1 cellular context compared by ENCODE assay signal in genomic region chr16:85279874-85280545, GRCh38.
TF ChIP-seq lines count a peak whose summit lies in the region.

No MANE protein-coding gene starts in this region.

TF ChIP-seq in GM23338, 12 proteins besides CTCF, POLR2A, EP300 and RAD21 (continued from another document):
- TF ChIP-seq REST (IDR thresholded peaks at IDR 0.05; ENCODE audit: unreplicated experiment) (no peak), ETS1 (IDR thresholded peaks at IDR 0.05) (no peak), POLR2AphosphoS5 (IDR thresholded peaks at IDR 0.05; ENCODE audit: low read depth) (no peak), STAT1 (IDR thresholded peaks at IDR 0.05; ENCODE audit: unreplicated experiment) (no peak), CREB1 (CRISPR knock-in tag; IDR thresholded peaks at IDR 0.05; ENCODE audit: low read depth) (no peak), EZH2 (IDR thresholded peaks at IDR 0.05; ENCODE audit: low read depth, unreplicated experiment) (no peak)
